ENCODE assay signal across 21 cellular contexts in the genomic region with DNA sequence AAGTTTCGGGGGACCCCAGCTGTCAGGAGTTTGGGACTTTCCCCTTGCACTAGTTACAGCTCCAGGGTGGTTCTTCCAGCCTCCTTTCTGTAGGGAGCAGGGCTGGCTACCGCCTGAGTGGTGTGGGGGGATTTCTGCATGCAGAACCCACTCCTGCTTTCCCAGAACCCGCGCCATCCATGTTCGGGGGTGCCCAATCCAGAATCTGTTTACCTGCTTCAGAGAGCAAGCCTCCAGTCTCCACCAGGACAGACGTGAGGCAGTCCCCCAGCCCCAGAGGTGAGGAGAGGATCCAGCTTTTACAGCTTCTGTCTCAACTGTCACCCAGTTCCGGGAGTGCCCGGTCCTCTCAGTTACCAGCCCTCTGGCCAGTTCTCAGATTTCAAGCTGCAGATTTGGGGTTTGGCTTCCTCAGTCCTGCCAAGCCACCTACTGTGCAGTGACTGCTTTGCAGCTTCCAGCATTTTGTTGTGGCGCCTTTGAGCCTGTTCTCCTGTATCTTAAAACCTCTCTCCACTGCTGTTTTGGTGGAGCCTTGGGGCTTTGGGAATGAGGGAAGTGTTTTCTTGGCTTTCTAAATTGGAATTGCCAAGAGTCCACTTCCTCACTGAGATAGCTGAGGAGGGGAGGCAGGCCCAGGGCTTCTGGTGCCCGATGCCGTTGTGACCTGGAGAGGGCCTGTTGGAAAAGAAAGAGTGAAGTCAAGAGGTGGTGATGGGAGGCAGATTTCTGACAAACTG.
DNase-seq lines count a peak whose midpoint lies in the region; ATAC-seq and TF ChIP-seq lines count a peak whose summit lies in the region.
"Had no signal": no experiment of that assay in that cellular context is flagged by ENCODE, and none has a peak within 500 bp of the region (broad histone marks: within the 10 kb centered on the region; RNA-seq: fewer than 3 reads in every experiment).

No MANE protein-coding gene starts in this region.

- H3K27ac ChIP-seq in HEK293 (ENCODE audit: extremely low read depth, low read depth, low read length) (peak overlapping the region; percentile 55; the same call in 1 of the 2 replicates), WERI-Rb-1 (no peak overlapping the region), osteoblast (ENCODE audit: low read depth, low read length) (no peak overlapping the region)
- H3K27ac ChIP-seq: 22Rv1, adrenal gland, esophagus muscularis mucosa, psoas muscle, tibial nerve had no signal

- H3K4me1 ChIP-seq in HEK293 (ENCODE audit: control insufficient read depth, insufficient read depth, low read length), result peaks cover 15% of the 10 kb centered on the region
- H3K4me1 ChIP-seq in osteoblast (ENCODE audit: insufficient read depth, low read length), result peaks cover 5% of the 10 kb centered on the region
- H3K4me1 ChIP-seq: adrenal gland, esophagus muscularis mucosa, psoas muscle had no signal

- H3K36me3 ChIP-seq in HEK293 (ENCODE audit: control insufficient read depth in 2 of 2, insufficient read depth in 1 of 2, low read length in 2 of 2) (no peaks in the 10 kb centered on the region), WERI-Rb-1 (no peaks in the 10 kb centered on the region), osteoblast (ENCODE audit: insufficient read depth, low read length) (no peaks in the 10 kb centered on the region)
- H3K36me3 ChIP-seq: adrenal gland, esophagus muscularis mucosa, tibial nerve had no signal

- peak overlapping the region; percentile 67 for H2AFZ ChIP-seq in osteoblast (ENCODE audit: low read length)

- TF ChIP-seq CTCF in HEK293 (tag by site-specific recombination; IDR thresholded peaks at IDR 0.05) (no peak), WERI-Rb-1 (IDR thresholded peaks at IDR 0.05; ENCODE audit: low read depth, low read length) (peak; percentile 28; the same call in 1 of the 2 replicates), osteoblast (IDR thresholded peaks at IDR 0.05; ENCODE audit: extremely low read depth, low read depth, low read length) (peak; percentile 18)

- POLR2A ChIA-PET in HEK293 (lab: Yijun Ruan, JAX), result no interaction called here

- H3K9me3 ChIP-seq in HEK293 (ENCODE audit: control insufficient read depth, insufficient read depth, low read depth, low read length), result no peaks in the 10 kb centered on the region
- H3K9me3 ChIP-seq in WERI-Rb-1 (ENCODE audit: severe bottlenecking), result no peaks in the 10 kb centered on the region
- no peaks in the 10 kb centered on the region for H3K9me3 ChIP-seq in osteoblast (ENCODE audit: low read depth, low read length)
- H3K9me3 ChIP-seq: adrenal gland, psoas muscle had no signal

- ATAC-seq in GM18858 (IDR thresholded peaks at IDR 0.05; ENCODE audit: unreplicated experiment), result no peak
- no peak for ATAC-seq in HG02623 (IDR thresholded peaks at IDR 0.05; ENCODE audit: unreplicated experiment)
- ATAC-seq: CD8-positive, alpha-beta T cell; psoas muscle had no signal

- no peaks in the 10 kb centered on the region for H3K79me2 ChIP-seq in osteoblast (ENCODE audit: insufficient read depth, low read length)

- peak overlapping the region; percentile 33 for H3K4me2 ChIP-seq in osteoblast (ENCODE audit: insufficient read depth, low read length)

- no peaks in the 10 kb centered on the region for H3K27me3 ChIP-seq in WERI-Rb-1 (ENCODE audit: insufficient read depth, low read depth, severe bottlenecking)
- no peaks in the 10 kb centered on the region for H3K27me3 ChIP-seq in osteoblast (ENCODE audit: insufficient read depth, low read length)
- H3K27me3 ChIP-seq: tibial nerve had no signal

- peak; percentile 21 for DNase-seq in DMS 273 (lab: John Stamatoyannopoulos, UW; ENCODE audit: unreplicated experiment)
- no peak for DNase-seq in DMS 273 treated with DMSO at 0.1 percent for 48 hours (lab: John Stamatoyannopoulos, UW)
- no peak for DNase-seq in WERI-Rb-1
- no peak for DNase-seq in osteoblast (ENCODE audit: insufficient read length, low spot score, missing footprints)
- no peak for DNase-seq in stimulated activated naive CD4-positive, alpha-beta T cell (lab: John Stamatoyannopoulos, UW)
- DNase-seq: activated T-cell treated with anti-CD3 and anti-CD28 coated beads, Interleukin-2, amount 50 U/mL, for 48 hours; adrenal gland; CD8-positive, alpha-beta T cell; cortex of kidney; hippocampal formation; naive B cell; NCI-H1048; NCI-H446; psoas muscle; stimulated activated CD4-positive, alpha-beta T cell treated with anti-CD3 and anti-CD28 coated beads, Interleukin-2, amount 100 ng/mL, for 48 hours had no signal

- no peaks in the 10 kb centered on the region for H4K20me1 ChIP-seq in osteoblast (ENCODE audit: insufficient read depth, low read length)

- CTCF ChIA-PET in HEK293 (lab: Yijun Ruan, JAX), result interaction anchor here (0.6 to 1.4 kb wide), 3 partner anchors 16 to 175 kb away, joined by 3 to 4 read pairs (median 3); no protein-coding TSS in a partner anchor

- H3K4me3 ChIP-seq in HEK293 (ENCODE audit: low read depth, low read length), result no peak overlapping the region
- H3K4me3 ChIP-seq in WERI-Rb-1 (ENCODE audit: low read depth, low read length), result no peak overlapping the region
- no peak overlapping the region for H3K4me3 ChIP-seq in osteoblast (ENCODE audit: insufficient read depth, low read length)
- H3K4me3 ChIP-seq: adrenal gland, esophagus muscularis mucosa, psoas muscle, tibial nerve had no signal

TF ChIP-seq in HEK293, 187 proteins besides CTCF, POLR2A, EP300 and RAD21:
- TF ChIP-seq KLF8 (tag by site-specific recombination; IDR thresholded peaks at IDR 0.05) (no peak), ZIC2 (tag by site-specific recombination; IDR thresholded peaks at IDR 0.05) (0 out of 2 replicates have a peak, but pooled peaks have one; percentile 14), ZNF16 (tag by site-specific recombination; IDR thresholded peaks at IDR 0.05; ENCODE audit: low read depth) (no peak), ZNF335 (tag by site-specific recombination; conservative IDR thresholded peaks at IDR 0.05) (peak; percentile 67), ZNF561 (tag by site-specific recombination; IDR thresholded peaks at IDR 0.05; ENCODE audit: borderline replicate concordance) (no peak), ZNF24 (tag by site-specific recombination; IDR thresholded peaks at IDR 0.05) (no peak), ZFHX2 (tag by site-specific recombination; conservative IDR thresholded peaks at IDR 0.05) (no peak), ZSCAN30 (tag by site-specific recombination; IDR thresholded peaks at IDR 0.05) (no peak), ZNF19 (tag by site-specific recombination; IDR thresholded peaks at IDR 0.05; ENCODE audit: low read depth) (no peak), ZNF501 (tag by site-specific recombination; IDR thresholded peaks at IDR 0.05) (no peak), ZNF544 (tag by site-specific recombination; IDR thresholded peaks at IDR 0.05) (no peak), OSR2 (tag by site-specific recombination; IDR thresholded peaks at IDR 0.05) (0 out of 2 replicates have a peak, but pooled peaks have one; percentile 31), ZBTB17 (tag by site-specific recombination; IDR thresholded peaks at IDR 0.05) (no peak), ZNF239 (tag by site-specific recombination; IDR thresholded peaks at IDR 0.05) (no peak), ZBTB20 (tag by site-specific recombination; IDR thresholded peaks at IDR 0.05) (peak; percentile 11; the same call in 1 of the 2 replicates)
- TF ChIP-seq, protein P1, sequence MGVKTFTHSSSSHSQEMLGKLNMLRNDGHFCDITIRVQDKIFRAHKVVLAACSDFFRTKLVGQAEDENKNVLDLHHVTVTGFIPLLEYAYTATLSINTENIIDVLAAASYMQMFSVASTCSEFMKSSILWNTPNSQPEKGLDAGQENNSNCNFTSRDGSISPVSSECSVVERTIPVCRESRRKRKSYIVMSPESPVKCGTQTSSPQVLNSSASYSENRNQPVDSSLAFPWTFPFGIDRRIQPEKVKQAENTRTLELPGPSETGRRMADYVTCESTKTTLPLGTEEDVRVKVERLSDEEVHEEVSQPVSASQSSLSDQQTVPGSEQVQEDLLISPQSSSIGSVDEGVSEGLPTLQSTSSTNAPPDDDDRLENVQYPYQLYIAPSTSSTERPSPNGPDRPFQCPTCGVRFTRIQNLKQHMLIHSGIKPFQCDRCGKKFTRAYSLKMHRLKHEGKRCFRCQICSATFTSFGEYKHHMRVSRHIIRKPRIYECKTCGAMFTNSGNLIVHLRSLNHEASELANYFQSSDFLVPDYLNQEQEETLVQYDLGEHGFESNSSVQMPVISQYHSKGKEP (tag by site-specific recombination; IDR thresholded peaks at IDR 0.05), result 0 out of 2 replicates have a peak, but pooled peaks have one; percentile 12
